ENCODE assay signal across 30 cellular contexts in genomic region chr11:58934945-58935513, GRCh38. TPM values are rescaled to one million over a fixed set of nuclear protein-coding genes. Genes with fewer than 3 reads are reported as not detected.
"Had no signal": no experiment of that assay in that cellular context is flagged by ENCODE, and none has a peak within 500 bp of the region (broad histone marks: within the 10 kb centered on the region; RNA-seq: fewer than 3 reads in every experiment).

No MANE protein-coding gene starts in this region.

- ATAC-seq: esophagus mucosa; gastrocnemius medialis; left cardiac atrium; naive thymus-derived CD8-positive, alpha-beta T cell; psoas muscle; stimulated activated naive B cell treated with anti-CD40 and anti-IgM and Interleukin-4, amounts not matched to agents 10 μg/mL and 1 μg/mL and 100 μg/mL, for 72 hours had no signal

- H3K27ac Mint-ChIP-seq: dendritic cell treated with granulocyte-macrophage colony-stimulating factor and Interleukin-4, amounts not matched to agents 40 ng/mL and 50 ng/mL, for 4 days; endodermal cell; naive thymus-derived CD8-positive, alpha-beta T cell; stimulated activated naive B cell treated with anti-CD40 and anti-IgM and Interleukin-4, amounts not matched to agents 10 μg/mL and 1 μg/mL and 100 μg/mL, for 72 hours; stimulated activated naive CD8-positive, alpha-beta T cell treated with anti-CD3 and anti-CD28 coated beads, Interleukin-15, Interleukin-2, amounts not matched to agents 100 ng/mL and 50 ng/mL, for 24 hours had no signal

- H3K36me3 ChIP-seq: colonic mucosa, gastrocnemius medialis, left ventricle myocardium inferior, lower lobe of right lung, spleen, thoracic aorta, tibial nerve had no signal

- H3K4me1 ChIP-seq: colonic mucosa, gastrocnemius medialis, left ventricle myocardium inferior, lower lobe of right lung, parathyroid adenoma, psoas muscle, spleen, tibial nerve had no signal

- DNase-seq: central memory CD4-positive, alpha-beta T cell; colonic mucosa; effector CD8-positive, alpha-beta T cell; endodermal cell; foreskin fibroblast; gastrocnemius medialis; head of caudate nucleus; left cardiac atrium; left ventricle myocardium inferior; lower lobe of right lung; naive thymus-derived CD8-positive, alpha-beta T cell; psoas muscle; spleen; stimulated activated CD4-positive, alpha-beta T cell treated with anti-CD3 and anti-CD28 coated beads, Interleukin-4, amount 100 ng/mL, for 4 hours; stimulated activated naive B cell treated with anti-CD40 and anti-IgM and Interleukin-4, amounts not matched to agents 10 μg/mL and 1 μg/mL and 100 μg/mL, for 72 hours had no signal

- H3K27me3 Mint-ChIP-seq: dendritic cell treated with granulocyte-macrophage colony-stimulating factor and Interleukin-4, amounts not matched to agents 40 ng/mL and 50 ng/mL, for 4 days; stimulated activated naive B cell treated with anti-CD40 and anti-IgM and Interleukin-4, amounts not matched to agents 10 μg/mL and 1 μg/mL and 100 μg/mL, for 72 hours; stimulated activated naive CD8-positive, alpha-beta T cell treated with anti-CD3 and anti-CD28 coated beads, Interleukin-15, Interleukin-2, amounts not matched to agents 100 ng/mL and 50 ng/mL, for 24 hours had no signal

- H3K9me3 Mint-ChIP-seq: dendritic cell treated with granulocyte-macrophage colony-stimulating factor and Interleukin-4, amounts not matched to agents 40 ng/mL and 50 ng/mL, for 4 days; endodermal cell; naive thymus-derived CD8-positive, alpha-beta T cell; neural crest cell; stimulated activated naive B cell treated with anti-CD40 and anti-IgM and Interleukin-4, amounts not matched to agents 10 μg/mL and 1 μg/mL and 100 μg/mL, for 72 hours; stimulated activated naive CD8-positive, alpha-beta T cell treated with anti-CD3 and anti-CD28 coated beads, Interleukin-15, Interleukin-2, amounts not matched to agents 100 ng/mL and 50 ng/mL, for 24 hours had no signal

- H3K4me3 Mint-ChIP-seq: dendritic cell treated with granulocyte-macrophage colony-stimulating factor and Interleukin-4, amounts not matched to agents 40 ng/mL and 50 ng/mL, for 4 days; endodermal cell; naive thymus-derived CD8-positive, alpha-beta T cell; neural crest cell; stimulated activated naive B cell treated with anti-CD40 and anti-IgM and Interleukin-4, amounts not matched to agents 10 μg/mL and 1 μg/mL and 100 μg/mL, for 72 hours; stimulated activated naive CD8-positive, alpha-beta T cell treated with anti-CD3 and anti-CD28 coated beads, Interleukin-15, Interleukin-2, amounts not matched to agents 100 ng/mL and 50 ng/mL, for 24 hours had no signal

- H3K4me3 ChIP-seq: colonic mucosa, gastrocnemius medialis, hepatocyte, left ventricle myocardium inferior, lower lobe of right lung, psoas muscle, skin epidermis, spleen, thoracic aorta, tibial nerve had no signal

- H3K9ac ChIP-seq: parathyroid adenoma had no signal

- H3K36me3 Mint-ChIP-seq: naive thymus-derived CD8-positive, alpha-beta T cell; stimulated activated naive B cell treated with anti-CD40 and anti-IgM and Interleukin-4, amounts not matched to agents 10 μg/mL and 1 μg/mL and 100 μg/mL, for 72 hours had no signal

- H3K4me1 Mint-ChIP-seq: endodermal cell; naive thymus-derived CD8-positive, alpha-beta T cell; neural crest cell; stimulated activated naive B cell treated with anti-CD40 and anti-IgM and Interleukin-4, amounts not matched to agents 10 μg/mL and 1 μg/mL and 100 μg/mL, for 72 hours had no signal

- H3K9me3 ChIP-seq: colonic mucosa, gastrocnemius medialis, left ventricle myocardium inferior, lower lobe of right lung, psoas muscle, spleen, thoracic aorta, tibial nerve had no signal

- H3K27ac ChIP-seq: colonic mucosa, epithelial cell of prostate, gastrocnemius medialis, hepatocyte, left ventricle myocardium inferior, lower lobe of right lung, parathyroid adenoma, psoas muscle, skin epidermis, spleen, thoracic aorta, tibial nerve had no signal

RNA-seq across cellular contexts. Expression of gene GLYATL1, which starts 4.3 kb away (rescaled TPM):
- total RNA-seq: glomerular endothelial cell; left cardiac atrium; left ventricle myocardium inferior; lower lobe of right lung; mesenteric fat pad; myocyte; naive thymus-derived CD8-positive, alpha-beta T cell; osteoblast; psoas muscle; right cardiac atrium; spleen; thoracic aorta; tibial nerve had no signal
- polyA plus RNA-seq: naive thymus-derived CD8-positive, alpha-beta T cell; psoas muscle; right cardiac atrium; spleen had no signal
